7 cellular contexts compared by ENCODE assay signal in the genomic region with DNA sequence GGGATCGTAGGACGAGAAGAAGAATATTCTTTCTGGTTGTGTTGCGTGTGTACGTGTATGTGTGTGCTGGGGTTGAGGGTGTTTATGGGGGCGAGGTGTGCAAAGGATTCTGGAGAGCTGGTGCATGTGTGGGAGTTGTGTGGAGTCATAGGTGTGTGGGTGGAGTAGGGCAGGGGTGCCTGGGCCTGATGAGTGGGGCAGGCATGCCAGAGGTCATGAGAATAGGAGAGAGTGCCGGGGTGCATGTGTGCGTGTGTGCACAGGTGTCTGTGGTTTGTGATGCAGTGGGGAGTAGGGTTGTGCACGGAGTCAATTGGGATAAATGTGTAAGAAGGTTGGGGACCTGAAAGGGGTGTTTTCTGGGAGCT. TPM values are rescaled to one million over a fixed set of nuclear protein-coding genes. Genes with fewer than 3 reads are reported as not detected.
A peak's percentile ranks its signal among the peaks of the same experiment; 100 is the strongest.
DNase-seq lines count a peak whose midpoint lies in the region; FAIRE-seq and TF ChIP-seq lines count a peak whose summit lies in the region.
"Had no signal": no experiment of that assay in that cellular context is flagged by ENCODE, and none has a peak within 500 bp of the region (broad histone marks: within the 10 kb centered on the region; RNA-seq: fewer than 3 reads in every experiment).

No MANE protein-coding gene starts in this region.

- no peak for FAIRE-seq in GM19239 (lab: Jason Lieb, UNC)

- TF ChIP-seq POLR2A in stomach (IDR thresholded peaks at IDR 0.05) = no peak

- H3K4me1 Mint-ChIP-seq in T-helper 1 cell treated with Interleukin-12 subunit alpha and Interleukin-12 subunit beta and Interleukin-4 antibody, amounts not matched to agents 30 μg/mL and 1 μg/mL, for 36 hours (ENCODE audit: low read depth) = peaks cover 10% of the 10 kb centered on the region
- peaks cover 17% of the 10 kb centered on the region for H3K4me1 Mint-ChIP-seq in glutamatergic neuron (ENCODE audit: low read depth, unreplicated experiment)

- TF ChIP-seq EP300 in stomach (IDR thresholded peaks at IDR 0.05) = no peak

- no peaks in the 10 kb centered on the region for H3K27me3 ChIP-seq in stomach

- peak overlapping the region; percentile 59 to 65 (median 60) for H3K4me3 ChIP-seq in stomach

- H3K4me1 ChIP-seq in stomach = peaks cover 18 to 51% (median 35%) of the 10 kb centered on the region in 4 donors

- intact Hi-C loops in stomach (cut with DNase I; ENCODE audit: low total_unique reads) = no loop called here

- H3K9me3 Mint-ChIP-seq in T-helper 1 cell treated with Interleukin-12 subunit alpha and Interleukin-12 subunit beta and Interleukin-4 antibody, amounts not matched to agents 30 μg/mL and 1 μg/mL, for 36 hours = no peaks in the 10 kb centered on the region
- H3K9me3 Mint-ChIP-seq in glutamatergic neuron (ENCODE audit: unreplicated experiment) = peaks cover 12% of the 10 kb centered on the region

- TF ChIP-seq CTCF in glutamatergic neuron (IDR thresholded peaks at IDR 0.05; ENCODE audit: partially characterized antibody, unreplicated experiment) (no peak), stomach (IDR thresholded peaks at IDR 0.05) (no peak)

- H3K9me3 ChIP-seq in stomach = no peaks in the 10 kb centered on the region

- peak overlapping the region in 4 of 5 donors; percentile 62 to 82 (median 72) for H3K27ac ChIP-seq in stomach

- peak overlapping the region; percentile 67 for H3K27ac Mint-ChIP-seq in T-helper 1 cell treated with Interleukin-12 subunit alpha and Interleukin-12 subunit beta and Interleukin-4 antibody, amounts not matched to agents 30 μg/mL and 1 μg/mL, for 36 hours
- H3K27ac Mint-ChIP-seq in glutamatergic neuron (ENCODE audit: unreplicated experiment) = peak overlapping the region; percentile 39

- no peaks in the 10 kb centered on the region for H3K27me3 Mint-ChIP-seq in T-helper 1 cell treated with Interleukin-12 subunit alpha and Interleukin-12 subunit beta and Interleukin-4 antibody, amounts not matched to agents 30 μg/mL and 1 μg/mL, for 36 hours (ENCODE audit: low read depth)
- H3K27me3 Mint-ChIP-seq in glutamatergic neuron (ENCODE audit: unreplicated experiment) = peaks cover 6% of the 10 kb centered on the region

- H3K36me3 Mint-ChIP-seq in T-helper 1 cell treated with Interleukin-12 subunit alpha and Interleukin-12 subunit beta and Interleukin-4 antibody, amounts not matched to agents 30 μg/mL and 1 μg/mL, for 36 hours (ENCODE audit: low read depth) = no peaks in the 10 kb centered on the region
- no peaks in the 10 kb centered on the region for H3K36me3 Mint-ChIP-seq in glutamatergic neuron (ENCODE audit: unreplicated experiment)

- peak overlapping the region; percentile 78 for H3K4me3 Mint-ChIP-seq in T-helper 1 cell treated with Interleukin-12 subunit alpha and Interleukin-12 subunit beta and Interleukin-4 antibody, amounts not matched to agents 30 μg/mL and 1 μg/mL, for 36 hours
- peak overlapping the region; percentile 82 for H3K4me3 Mint-ChIP-seq in glutamatergic neuron (ENCODE audit: unreplicated experiment)

- peaks cover 0 to 8% (median 2%) of the 10 kb centered on the region in 4 donors for H3K36me3 ChIP-seq in stomach

- 59 to 66% (median 60%) methylated on average over 8 of the region's 8 CpGs for WGBS in stomach, 5 donors

- DNase-seq in T-helper 1 cell (no peak), glutamatergic neuron (no peak), stomach (no peak), NCI-H774 (lab: John Stamatoyannopoulos, UW) (no peak), GM19239 (ENCODE audit: insufficient read length, low spot score) (no peak)
- DNase-seq: ACHN had no signal

RNA-seq across cellular contexts. Expression of a gene that starts 0.6 kb away (rescaled TPM):
- total RNA-seq in glutamatergic neuron (ENCODE audit: unreplicated experiment) (52.6 TPM), stomach (10 to 100 TPM in 2 of 5 donors, 1 to 10 TPM in 3; 2.3 to 76.3 (median 8.2) TPM)
- polyA plus RNA-seq in stomach = 10 to 100 TPM; 14.8 to 33.9 (median 22.4) TPM

RNA-seq across cellular contexts. Expression of a gene that starts 13.0 kb away (rescaled TPM):
- total RNA-seq in glutamatergic neuron (ENCODE audit: unreplicated experiment) (7.6 TPM), stomach (10 to 100 TPM in 1 of 5 donors, 1 to 10 TPM in 2, under 1 TPM in 1, not detected in 1; 0.58 to 20.3 (median 5.3) TPM)
- 10 to 100 TPM in 2 of 3 donors, 1 to 10 TPM in 1; 9.2 to 17.4 (median 10.7) TPM for polyA plus RNA-seq in stomach

RNA-seq across cellular contexts. Expression of a gene that starts 20.2 kb away (rescaled TPM):
- total RNA-seq in glutamatergic neuron (ENCODE audit: unreplicated experiment) (18.2 TPM), stomach (100 to 1,000 TPM in 1 of 5 donors, 10 to 100 TPM in 3, 1 to 10 TPM in 1; 4.8 to 131 (median 18.7) TPM)
- 10 to 100 TPM; 21.8 to 48.0 (median 26.0) TPM for polyA plus RNA-seq in stomach

RNA-seq across cellular contexts. Expression of a gene that starts 20.6 kb away (rescaled TPM):
- total RNA-seq in glutamatergic neuron (ENCODE audit: unreplicated experiment) = 11.0 TPM
- total RNA-seq in stomach = 10 to 100 TPM in 4 of 5 donors, 1 to 10 TPM in 1; 1.8 to 55.4 (median 23.0) TPM
- polyA plus RNA-seq in stomach = 10 to 100 TPM; 48.7 to 80.6 (median 50.9) TPM

RNA-seq across cellular contexts. Expression of a gene that starts 23.3 kb away (rescaled TPM):
- total RNA-seq in glutamatergic neuron (ENCODE audit: unreplicated experiment) = 26.0 TPM
- total RNA-seq in stomach = 10 to 100 TPM in 3 of 5 donors, 1 to 10 TPM in 2; 1.3 to 54.3 (median 13.6) TPM
- 10 to 100 TPM; 10.2 to 15.6 (median 15.4) TPM for polyA plus RNA-seq in stomach
